Comparison of ENCODE assay signal across 18 cellular contexts in genomic region chr10:58570979-58571378, GRCh38. TPM values are rescaled to one million over a fixed set of nuclear protein-coding genes. Genes with fewer than 3 reads are reported as not detected.
"Had no signal": no experiment of that assay in that cellular context is flagged by ENCODE, and none has a peak within 500 bp of the region (broad histone marks: within the 10 kb centered on the region; RNA-seq: fewer than 3 reads in every experiment).

No MANE protein-coding gene starts in this region.

- H3K36me3 ChIP-seq: gastrocnemius medialis, neutrophil, sigmoid colon, suprapubic skin, thyroid gland, upper lobe of left lung, vagina had no signal

- H3K4me3 ChIP-seq: gastrocnemius medialis, heart right ventricle, mucosa of descending colon, sigmoid colon, skin epidermis, suprapubic skin, thyroid gland, upper lobe of left lung, vagina had no signal

- H3K36me3 Mint-ChIP-seq: naive thymus-derived CD8-positive, alpha-beta T cell had no signal

- H3K27ac ChIP-seq: heart right ventricle, neutrophil, sigmoid colon, suprapubic skin, thyroid gland, upper lobe of left lung, vagina had no signal

- H3K4me1 Mint-ChIP-seq: naive thymus-derived CD8-positive, alpha-beta T cell had no signal

- H3K4me1 ChIP-seq: sigmoid colon, upper lobe of left lung, vagina had no signal

- H3K4me3 Mint-ChIP-seq: naive thymus-derived CD8-positive, alpha-beta T cell had no signal

- H3K27ac Mint-ChIP-seq: naive thymus-derived CD8-positive, alpha-beta T cell had no signal

- DNase-seq: effector memory CD4-positive, alpha-beta T cell; gastrocnemius medialis; heart right ventricle; hypothalamus; kidney glomerular epithelial cell; mucosa of descending colon; naive thymus-derived CD8-positive, alpha-beta T cell; posterior cingulate gyrus; sigmoid colon; stimulated activated CD4-positive, alpha-beta T cell treated with anti-CD3 and anti-CD28 coated beads, Interleukin-2, amount 100 ng/mL, for 24 hours; stimulated activated CD4-positive, alpha-beta T cell treated with anti-CD3 and anti-CD28 coated beads, Interleukin-4, amount 100 ng/mL, for 4 hours; stimulated activated naive CD4-positive, alpha-beta T cell; thyroid gland; upper lobe of left lung had no signal

- H3K9me3 ChIP-seq: gastrocnemius medialis, mucosa of descending colon, neutrophil, sigmoid colon, suprapubic skin, thyroid gland, upper lobe of left lung, vagina had no signal

- H3K27me3 ChIP-seq: gastrocnemius medialis, heart right ventricle, neutrophil, sigmoid colon, suprapubic skin, thyroid gland, upper lobe of left lung, vagina had no signal

RNA-seq across cellular contexts. Expression of gene BICC1, which starts 58.3 kb away (rescaled TPM):
- total RNA-seq: naive thymus-derived CD8-positive, alpha-beta T cell had no signal
